14 cellular contexts compared by ENCODE assay signal in genomic region chr17:81183807-81184206, GRCh38. TPM values are rescaled to one million over a fixed set of nuclear protein-coding genes. Genes with fewer than 3 reads are reported as not detected.
DNase-seq lines count a peak whose midpoint lies in the region; TF ChIP-seq lines count a peak whose summit lies in the region.
"Had no signal": no experiment of that assay in that cellular context is flagged by ENCODE, and none has a peak within 500 bp of the region (broad histone marks: within the 10 kb centered on the region; RNA-seq: fewer than 3 reads in every experiment).

No MANE protein-coding gene starts in this region.

- no peak for TF ChIP-seq CTCF in WERI-Rb-1 (IDR thresholded peaks at IDR 0.05; ENCODE audit: low read depth, low read length)
- no peak for TF ChIP-seq CTCF in neural crest cell (conservative IDR thresholded peaks at IDR 0.05)

- H3K27me3 Mint-ChIP-seq in neural crest cell (ENCODE audit: low read depth), result peaks cover 4% of the 10 kb centered on the region

- H3K9me3 ChIP-seq in WERI-Rb-1 (ENCODE audit: severe bottlenecking), result peaks cover 5% of the 10 kb centered on the region
- H3K9me3 ChIP-seq: A549, BE2C had no signal

- H3K4me1 Mint-ChIP-seq in neural crest cell, result peaks cover 6% of the 10 kb centered on the region

- no peaks in the 10 kb centered on the region for H3K27me3 ChIP-seq in WERI-Rb-1 (ENCODE audit: insufficient read depth, low read depth, severe bottlenecking)
- H3K27me3 ChIP-seq: BE2C had no signal

- peak overlapping the region; percentile 7; the same call in 1 of the 2 replicates for H3K27ac ChIP-seq in WERI-Rb-1
- H3K27ac ChIP-seq in caudate nucleus (ENCODE audit: low read depth, low read length), result no peak overlapping the region
- H3K27ac ChIP-seq: A549, C4-2B had no signal

- H3K36me3 Mint-ChIP-seq in neural crest cell (ENCODE audit: low read depth), result no peaks in the 10 kb centered on the region
- H3K36me3 Mint-ChIP-seq: CD8-positive, alpha-beta T cell had no signal

- H3K4me3 Mint-ChIP-seq in neural crest cell, result peak overlapping the region; percentile 24
- H3K4me3 Mint-ChIP-seq: CD8-positive, alpha-beta T cell had no signal

- no peaks in the 10 kb centered on the region for H3K9me3 Mint-ChIP-seq in neural crest cell
- H3K9me3 Mint-ChIP-seq: CD8-positive, alpha-beta T cell had no signal

- DNase-seq in WERI-Rb-1 (no peak), neural crest cell (ENCODE audit: low read depth, low spot score) (no peak), GM03348 (ENCODE audit: low spot score) (no peak), caudate nucleus (lab: John Stamatoyannopoulos, UW) (no peak)
- DNase-seq in activated T-cell treated with anti-CD3 and anti-CD28 coated beads, Interleukin-2, amount 50 U/mL, for 48 hours, result no peak
- DNase-seq: BE2C, COR-L47, DMS153, DMS79 treated with DMSO at 0.1 percent for 48 hours, GDM1, KBM-7 had no signal

- H3K27ac Mint-ChIP-seq in neural crest cell (ENCODE audit: unreplicated experiment), result no peak overlapping the region
- H3K27ac Mint-ChIP-seq: CD8-positive, alpha-beta T cell had no signal

- peaks cover 18% of the 10 kb centered on the region for H3K36me3 ChIP-seq in WERI-Rb-1
- H3K36me3 ChIP-seq: BE2C had no signal

- H3K4me3 ChIP-seq in WERI-Rb-1 (ENCODE audit: low read depth, low read length), result no peak overlapping the region
- H3K4me3 ChIP-seq: A549 had no signal

RNA-seq across cellular contexts. Expression of gene AATK, which starts 17.8 kb away (rescaled TPM):
- 6.0 and 6.7 TPM in 2 replicates for total RNA-seq in neural crest cell

RNA-seq across cellular contexts. Expression of gene PVALEF, which starts 18.5 kb away (rescaled TPM):
- not detected in 2 replicates for total RNA-seq in neural crest cell
- total RNA-seq: CD8-positive, alpha-beta T cell had no signal

RNA-seq across cellular contexts. Expression of gene CEP131, which starts 39.0 kb away (rescaled TPM):
- total RNA-seq in neural crest cell, result 40.7 and 42.5 TPM in 2 replicates

RNA-seq across cellular contexts. Expression of gene TEPSIN, which starts 55.0 kb away (rescaled TPM):
- total RNA-seq in neural crest cell, result 36.9 and 40.4 TPM in 2 replicates

RNA-seq across cellular contexts. Expression of gene NDUFAF8, which starts 55.3 kb away (rescaled TPM):
- total RNA-seq in neural crest cell, result 54.5 and 68.2 TPM in 2 replicates
